In genomic region chr9:114462791-114463190, GRCh38 we compare ENCODE assay signal across 28 cellular contexts.
"Had no signal": no experiment of that assay in that cellular context is flagged by ENCODE, and none has a peak within 500 bp of the region (broad histone marks: within the 10 kb centered on the region; RNA-seq: fewer than 3 reads in every experiment).

No MANE protein-coding gene starts in this region.

- ATAC-seq: activated CD4-positive, CD25-positive, alpha-beta regulatory T cell treated with anti-CD3 and anti-CD28 coated beads, Interleukin-2, amount 50 U/mL, for 24 hours; heart left ventricle; left lobe of liver; lower lobe of right lung; naive thymus-derived CD8-positive, alpha-beta T cell; pancreas; psoas muscle; stimulated activated naive B cell treated with anti-CD40 and anti-IgM and Interleukin-4, amounts not matched to agents 10 μg/mL and 1 μg/mL and 100 μg/mL, for 72 hours had no signal

- DNase-seq: activated CD4-positive, alpha-beta T cell treated with anti-CD3 and anti-CD28 coated beads for 48 hours; activated CD4-positive, alpha-beta T cell treated with anti-CD3 and anti-CD28 coated beads, Interleukin-2, amount 50 U/mL, for 48 hours; activated CD8-positive, alpha-beta memory T cell treated with anti-CD3 and anti-CD28 coated beads, Interleukin-2, amount 50 U/mL, for 4 hours; activated gamma-delta T cell; activated naive CD4-positive, alpha-beta T cell treated with anti-CD3 and anti-CD28 coated beads, Interleukin-2, amount 10 ng/mL, durations not matched to agents 7 days and 5 days; activated naive CD8-positive, alpha-beta T cell treated with anti-CD3 and anti-CD28 coated beads, Interleukin-2, amount 10 ng/mL, durations not matched to agents 7 days and 5 days; activated T-cell treated with anti-CD3 and anti-CD28 coated beads, Interleukin-2, amount 50 U/mL, for 1 hour; central memory CD4-positive, alpha-beta T cell; effector CD8-positive, alpha-beta T cell; esophagus squamous epithelium; heart left ventricle; kidney glomerular epithelial cell; lower lobe of right lung; mesenchymal stem cell; naive thymus-derived CD8-positive, alpha-beta T cell; nucleus accumbens; pancreas; psoas muscle; sigmoid colon; stimulated activated CD4-positive, alpha-beta T cell treated with anti-CD3 and anti-CD28 coated beads, Interleukin-1b, Interleukin-23, amount 100 ng/mL, for 48 hours; stimulated activated CD4-positive, alpha-beta T cell treated with anti-CD3 and anti-CD28 coated beads, Interleukin-4, amount 100 ng/mL, for 4 hours; stimulated activated CD8-positive, alpha-beta memory T cell treated with anti-CD3 and anti-CD28 coated beads, Interleukin-4, amount 100 ng/mL, for 48 hours; stimulated activated naive B cell treated with anti-CD40 and anti-IgM and Interleukin-4, amounts not matched to agents 10 μg/mL and 1 μg/mL and 100 μg/mL, for 72 hours; T-helper 9 cell; tibial artery; WERI-Rb-1 had no signal
